8 cellular contexts compared by ENCODE assay signal in genomic region chr19:55648657-55649578, GRCh38. TPM values are rescaled to one million over a fixed set of nuclear protein-coding genes. Genes with fewer than 3 reads are reported as not detected.
A peak's percentile ranks its signal among the peaks of the same experiment; 100 is the strongest.
DNase-seq lines count a peak whose midpoint lies in the region; ATAC-seq and TF ChIP-seq lines count a peak whose summit lies in the region.

No MANE protein-coding gene starts in this region.

- DNase-seq in GM12864 (ENCODE audit: low read depth) (no peak), T-cell (no peak), fibroblast of villous mesenchyme (ENCODE audit: low read depth) (no peak), retinal pigment epithelial cell (ENCODE audit: low read depth) (no peak), NCI-H345 (lab: John Stamatoyannopoulos, UW) (no peak), OCI-M1 (lab: John Stamatoyannopoulos, UW) (no peak)

- H3K4me3 ChIP-seq in GM12864 (ENCODE audit: low read depth, low read length) = peak overlapping the region; percentile 64
- H3K4me3 ChIP-seq in fibroblast of villous mesenchyme (ENCODE audit: low read depth, low read length) = peak overlapping the region; percentile 84
- peak overlapping the region; percentile 71 for H3K4me3 ChIP-seq in retinal pigment epithelial cell (ENCODE audit: low read length)

- H3K9me3 Mint-ChIP-seq in T-cell = no peaks in the 10 kb centered on the region

- H3K4me1 Mint-ChIP-seq in T-cell = peaks cover 41 to 48% (median 42%) of the 10 kb centered on the region in 3 donors

- POLR2A ChIA-PET in T-cell (lab: Charles Lee) = no interaction called here

- H3K4me3 Mint-ChIP-seq in T-cell = peak overlapping the region; percentile 66 to 82 (median 74)

- TF ChIP-seq CTCF in GM12864 (IDR thresholded peaks at IDR 0.05; ENCODE audit: low read depth, low read length, missing control alignments) (no peak), fibroblast of villous mesenchyme (IDR thresholded peaks at IDR 0.05; ENCODE audit: insufficient read depth, low read depth, low read length) (no peak), retinal pigment epithelial cell (conservative IDR thresholded peaks at IDR 0.05; ENCODE audit: low read depth, low read length) (no peak)

- no peaks in the 10 kb centered on the region for H3K27me3 Mint-ChIP-seq in T-cell

- CTCF ChIA-PET in T-cell (lab: Charles Lee) = interaction anchor here in 1 of 2 donors (1.5 kb wide), 1 partner anchor 63 kb away, joined by 3 read pairs; no protein-coding TSS in a partner anchor

- peak overlapping the region; percentile 46 to 74 for H3K27ac Mint-ChIP-seq in T-cell

- ATAC-seq in T-cell (replicated peaks in 1 of 4) (no peak), HG03520 (IDR thresholded peaks at IDR 0.05; ENCODE audit: unreplicated experiment) (no peak), HG02798 (IDR thresholded peaks at IDR 0.05; ENCODE audit: poor library complexity, unreplicated experiment) (no peak)

- H3K36me3 Mint-ChIP-seq in T-cell = peaks cover 4% of the 10 kb centered on the region

RNA-seq across cellular contexts. Expression of gene CCDC106, which starts 0.9 kb away (rescaled TPM):
- total RNA-seq in T-cell = 1 to 10 TPM; 1.7 to 4.7 (median 3.8) TPM
- total RNA-seq in fibroblast of villous mesenchyme = 7.8 and 9.0 TPM in 2 replicates

RNA-seq across cellular contexts. Expression of gene ZNF581, which starts 5.5 kb away (rescaled TPM):
- total RNA-seq in T-cell (10 to 100 TPM; 26.4 to 38.7 (median 31.9) TPM), fibroblast of villous mesenchyme (11.0 and 13.0 TPM in 2 replicates)

RNA-seq across cellular contexts. Expression of gene U2AF2, which starts 5.9 kb away (rescaled TPM):
- total RNA-seq in T-cell (100 to 1,000 TPM; 254 to 310 (median 303) TPM), fibroblast of villous mesenchyme (99.9 and 111 TPM in 2 replicates)

RNA-seq across cellular contexts. Expression of gene ZNF580, which starts 8.1 kb away (rescaled TPM):
- 100 to 1,000 TPM in 2 of 5 donors, 10 to 100 TPM in 3; 44.6 to 116 (median 94.2) TPM for total RNA-seq in T-cell
- 5.5 and 5.6 TPM in 2 replicates for total RNA-seq in fibroblast of villous mesenchyme

RNA-seq across cellular contexts. Expression of gene ZNF784, which starts 24.6 kb away (rescaled TPM):
- total RNA-seq in T-cell (10 to 100 TPM in 2 of 5 donors, 1 to 10 TPM in 3; 7.2 to 13.3 (median 8.2) TPM), fibroblast of villous mesenchyme (5.6 and 7.4 TPM in 2 replicates)
